In the genomic region with DNA sequence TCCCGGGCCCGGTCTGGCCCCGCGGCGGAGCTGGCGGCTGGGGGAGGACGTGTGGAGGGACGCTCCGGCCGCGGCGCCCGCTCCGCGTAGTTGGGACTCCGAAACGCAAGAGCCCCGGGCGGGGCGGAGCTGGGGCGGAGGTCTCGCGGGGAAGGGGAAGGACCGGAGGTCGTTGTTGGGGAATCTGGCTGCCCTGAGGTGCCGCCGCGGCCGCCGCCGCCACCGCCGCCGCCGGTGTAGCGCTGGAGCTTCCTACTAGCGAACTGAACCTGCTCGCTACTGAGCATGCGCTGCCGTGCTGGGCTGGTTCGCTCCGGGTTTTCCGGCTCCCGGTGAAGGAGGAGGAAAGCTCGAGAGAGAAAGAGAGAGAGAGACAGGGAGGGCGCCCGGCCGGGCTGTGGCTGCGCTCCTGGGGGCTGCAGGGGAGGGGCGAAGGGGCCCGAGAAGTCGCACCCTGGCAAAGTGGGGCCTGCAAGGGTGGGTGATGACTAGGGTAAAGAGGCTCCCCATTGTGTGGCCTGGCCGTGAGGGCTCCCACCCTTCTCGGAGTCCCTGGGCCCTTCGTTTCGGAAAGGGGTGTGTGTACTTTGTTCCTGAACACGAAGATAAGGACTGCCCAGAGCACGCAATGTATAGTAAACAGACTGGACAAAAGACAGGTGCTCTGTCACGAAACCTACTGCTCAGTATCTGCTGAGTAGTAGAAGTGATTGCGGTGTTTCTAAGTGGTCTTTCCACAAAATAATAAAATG, we compare ENCODE assay signal across 1 cellular context.
TF ChIP-seq lines count a peak whose summit lies in the region.

A gene (minus strand): TSS at position 281 of the 752 bp plus-strand sequence. CDS start 629 bp downstream, outside the sequence.

TF ChIP-seq in HepG2, 621 proteins besides CTCF, POLR2A, EP300 and RAD21 (continued from another document and continues in another):
- TF ChIP-seq, protein P1, sequence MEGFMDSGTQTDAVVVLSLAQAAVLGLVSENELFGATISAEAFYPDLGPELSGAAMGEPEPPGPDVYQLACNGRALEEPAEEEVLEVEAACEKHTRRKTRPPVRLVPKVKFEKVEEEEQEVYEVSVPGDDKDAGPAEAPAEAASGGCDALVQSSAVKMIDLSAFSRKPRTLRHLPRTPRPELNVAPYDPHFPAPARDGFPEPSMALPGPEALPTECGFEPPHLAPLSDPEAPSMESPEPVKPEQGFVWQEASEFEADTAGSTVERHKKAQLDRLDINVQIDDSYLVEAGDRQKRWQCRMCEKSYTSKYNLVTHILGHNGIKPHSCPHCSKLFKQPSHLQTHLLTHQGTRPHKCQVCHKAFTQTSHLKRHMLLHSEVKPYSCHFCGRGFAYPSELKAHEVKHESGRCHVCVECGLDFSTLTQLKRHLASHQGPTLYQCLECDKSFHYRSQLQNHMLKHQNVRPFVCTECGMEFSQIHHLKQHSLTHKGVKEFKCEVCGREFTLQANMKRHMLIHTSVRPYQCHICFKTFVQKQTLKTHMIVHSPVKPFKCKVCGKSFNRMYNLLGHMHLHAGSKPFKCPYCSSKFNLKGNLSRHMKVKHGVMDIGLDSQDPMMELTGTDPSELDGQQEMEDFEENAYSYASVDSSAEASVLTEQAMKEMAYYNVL (CRISPR knock-in tag; IDR thresholded peaks at IDR 0.05; ENCODE audit: borderline replicate concordance): peak; percentile 97
- TF ChIP-seq POLR2G (IDR thresholded peaks at IDR 0.05; ENCODE audit: low read depth, low read length): peak; percentile 99
- TF ChIP-seq ARID2 (CRISPR knock-in tag; IDR thresholded peaks at IDR 0.05; ENCODE audit: borderline replicate concordance): peak; percentile 87; the same call in 1 of the 2 replicates
- TF ChIP-seq ZBTB21 (CRISPR knock-in tag; IDR thresholded peaks at IDR 0.05): 0 out of 2 replicates have a peak, but pooled peaks have one; percentile 19
- no peak for TF ChIP-seq TCF7L2 (IDR thresholded peaks at IDR 0.05; ENCODE audit: low read depth, low read length)
- TF ChIP-seq DMAP1 (CRISPR knock-in tag; IDR thresholded peaks at IDR 0.05): peak; percentile 94
- TF ChIP-seq GABPA (IDR thresholded peaks at IDR 0.05; ENCODE audit: low read depth, low read length): no peak
- TF ChIP-seq GABPA (CRISPR knock-in tag; IDR thresholded peaks at IDR 0.05; ENCODE audit: low read depth): peak; percentile 45; the same call in 1 of the 2 replicates
- TF ChIP-seq, protein P2, sequence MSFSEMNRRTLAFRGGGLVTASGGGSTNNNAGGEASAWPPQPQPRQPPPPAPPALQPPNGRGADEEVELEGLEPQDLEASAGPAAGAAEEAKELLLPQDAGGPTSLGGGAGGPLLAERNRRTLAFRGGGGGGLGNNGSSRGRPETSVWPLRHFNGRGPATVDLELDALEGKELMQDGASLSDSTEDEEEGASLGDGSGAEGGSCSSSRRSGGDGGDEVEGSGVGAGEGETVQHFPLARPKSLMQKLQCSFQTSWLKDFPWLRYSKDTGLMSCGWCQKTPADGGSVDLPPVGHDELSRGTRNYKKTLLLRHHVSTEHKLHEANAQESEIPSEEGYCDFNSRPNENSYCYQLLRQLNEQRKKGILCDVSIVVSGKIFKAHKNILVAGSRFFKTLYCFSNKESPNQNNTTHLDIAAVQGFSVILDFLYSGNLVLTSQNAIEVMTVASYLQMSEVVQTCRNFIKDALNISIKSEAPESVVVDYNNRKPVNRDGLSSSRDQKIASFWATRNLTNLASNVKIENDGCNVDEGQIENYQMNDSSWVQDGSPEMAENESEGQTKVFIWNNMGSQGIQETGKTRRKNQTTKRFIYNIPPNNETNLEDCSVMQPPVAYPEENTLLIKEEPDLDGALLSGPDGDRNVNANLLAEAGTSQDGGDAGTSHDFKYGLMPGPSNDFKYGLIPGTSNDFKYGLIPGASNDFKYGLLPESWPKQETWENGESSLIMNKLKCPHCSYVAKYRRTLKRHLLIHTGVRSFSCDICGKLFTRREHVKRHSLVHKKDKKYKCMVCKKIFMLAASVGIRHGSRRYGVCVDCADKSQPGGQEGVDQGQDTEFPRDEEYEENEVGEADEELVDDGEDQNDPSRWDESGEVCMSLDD (CRISPR knock-in tag; IDR thresholded peaks at IDR 0.05; ENCODE audit: borderline replicate concordance): peak; percentile 71; the same call in 1 of the 2 replicates
- peak; percentile 73 for TF ChIP-seq SP5 (CRISPR knock-in tag; IDR thresholded peaks at IDR 0.05; ENCODE audit: borderline replicate concordance, low read depth)
- TF ChIP-seq, protein P3, sequence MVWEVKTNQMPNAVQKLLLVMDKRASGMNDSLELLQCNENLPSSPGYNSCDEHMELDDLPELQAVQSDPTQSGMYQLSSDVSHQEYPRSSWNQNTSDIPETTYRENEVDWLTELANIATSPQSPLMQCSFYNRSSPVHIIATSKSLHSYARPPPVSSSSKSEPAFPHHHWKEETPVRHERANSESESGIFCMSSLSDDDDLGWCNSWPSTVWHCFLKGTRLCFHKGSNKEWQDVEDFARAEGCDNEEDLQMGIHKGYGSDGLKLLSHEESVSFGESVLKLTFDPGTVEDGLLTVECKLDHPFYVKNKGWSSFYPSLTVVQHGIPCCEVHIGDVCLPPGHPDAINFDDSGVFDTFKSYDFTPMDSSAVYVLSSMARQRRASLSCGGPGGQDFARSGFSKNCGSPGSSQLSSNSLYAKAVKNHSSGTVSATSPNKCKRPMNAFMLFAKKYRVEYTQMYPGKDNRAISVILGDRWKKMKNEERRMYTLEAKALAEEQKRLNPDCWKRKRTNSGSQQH (CRISPR knock-in tag; IDR thresholded peaks at IDR 0.05; ENCODE audit: low read depth): peak; percentile 95
- peak; percentile 94 for TF ChIP-seq SAP130 (CRISPR knock-in tag; IDR thresholded peaks at IDR 0.05; ENCODE audit: low read depth)
- TF ChIP-seq NR2C2 (CRISPR knock-in tag; IDR thresholded peaks at IDR 0.05; ENCODE audit: borderline replicate concordance): peak; percentile 46
- TF ChIP-seq EED (CRISPR knock-in tag; IDR thresholded peaks at IDR 0.05): peak; percentile 71; the same call in 1 of the 2 replicates
- peak; percentile 92 for TF ChIP-seq TBX2 (CRISPR knock-in tag; IDR thresholded peaks at IDR 0.05; ENCODE audit: borderline replicate concordance)
- no peak for TF ChIP-seq ZNF30 (CRISPR knock-in tag; IDR thresholded peaks at IDR 0.05)
- TF ChIP-seq, protein P4, sequence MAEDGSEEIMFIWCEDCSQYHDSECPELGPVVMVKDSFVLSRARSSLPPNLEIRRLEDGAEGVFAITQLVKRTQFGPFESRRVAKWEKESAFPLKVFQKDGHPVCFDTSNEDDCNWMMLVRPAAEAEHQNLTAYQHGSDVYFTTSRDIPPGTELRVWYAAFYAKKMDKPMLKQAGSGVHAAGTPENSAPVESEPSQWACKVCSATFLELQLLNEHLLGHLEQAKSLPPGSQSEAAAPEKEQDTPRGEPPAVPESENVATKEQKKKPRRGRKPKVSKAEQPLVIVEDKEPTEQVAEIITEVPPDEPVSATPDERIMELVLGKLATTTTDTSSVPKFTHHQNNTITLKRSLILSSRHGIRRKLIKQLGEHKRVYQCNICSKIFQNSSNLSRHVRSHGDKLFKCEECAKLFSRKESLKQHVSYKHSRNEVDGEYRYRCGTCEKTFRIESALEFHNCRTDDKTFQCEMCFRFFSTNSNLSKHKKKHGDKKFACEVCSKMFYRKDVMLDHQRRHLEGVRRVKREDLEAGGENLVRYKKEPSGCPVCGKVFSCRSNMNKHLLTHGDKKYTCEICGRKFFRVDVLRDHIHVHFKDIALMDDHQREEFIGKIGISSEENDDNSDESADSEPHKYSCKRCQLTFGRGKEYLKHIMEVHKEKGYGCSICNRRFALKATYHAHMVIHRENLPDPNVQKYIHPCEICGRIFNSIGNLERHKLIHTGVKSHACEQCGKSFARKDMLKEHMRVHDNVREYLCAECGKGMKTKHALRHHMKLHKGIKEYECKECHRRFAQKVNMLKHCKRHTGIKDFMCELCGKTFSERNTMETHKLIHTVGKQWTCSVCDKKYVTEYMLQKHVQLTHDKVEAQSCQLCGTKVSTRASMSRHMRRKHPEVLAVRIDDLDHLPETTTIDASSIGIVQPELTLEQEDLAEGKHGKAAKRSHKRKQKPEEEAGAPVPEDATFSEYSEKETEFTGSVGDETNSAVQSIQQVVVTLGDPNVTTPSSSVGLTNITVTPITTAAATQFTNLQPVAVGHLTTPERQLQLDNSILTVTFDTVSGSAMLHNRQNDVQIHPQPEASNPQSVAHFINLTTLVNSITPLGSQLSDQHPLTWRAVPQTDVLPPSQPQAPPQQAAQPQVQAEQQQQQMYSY (CRISPR knock-in tag; IDR thresholded peaks at IDR 0.05): peak; percentile 99
- TF ChIP-seq, protein P5, sequence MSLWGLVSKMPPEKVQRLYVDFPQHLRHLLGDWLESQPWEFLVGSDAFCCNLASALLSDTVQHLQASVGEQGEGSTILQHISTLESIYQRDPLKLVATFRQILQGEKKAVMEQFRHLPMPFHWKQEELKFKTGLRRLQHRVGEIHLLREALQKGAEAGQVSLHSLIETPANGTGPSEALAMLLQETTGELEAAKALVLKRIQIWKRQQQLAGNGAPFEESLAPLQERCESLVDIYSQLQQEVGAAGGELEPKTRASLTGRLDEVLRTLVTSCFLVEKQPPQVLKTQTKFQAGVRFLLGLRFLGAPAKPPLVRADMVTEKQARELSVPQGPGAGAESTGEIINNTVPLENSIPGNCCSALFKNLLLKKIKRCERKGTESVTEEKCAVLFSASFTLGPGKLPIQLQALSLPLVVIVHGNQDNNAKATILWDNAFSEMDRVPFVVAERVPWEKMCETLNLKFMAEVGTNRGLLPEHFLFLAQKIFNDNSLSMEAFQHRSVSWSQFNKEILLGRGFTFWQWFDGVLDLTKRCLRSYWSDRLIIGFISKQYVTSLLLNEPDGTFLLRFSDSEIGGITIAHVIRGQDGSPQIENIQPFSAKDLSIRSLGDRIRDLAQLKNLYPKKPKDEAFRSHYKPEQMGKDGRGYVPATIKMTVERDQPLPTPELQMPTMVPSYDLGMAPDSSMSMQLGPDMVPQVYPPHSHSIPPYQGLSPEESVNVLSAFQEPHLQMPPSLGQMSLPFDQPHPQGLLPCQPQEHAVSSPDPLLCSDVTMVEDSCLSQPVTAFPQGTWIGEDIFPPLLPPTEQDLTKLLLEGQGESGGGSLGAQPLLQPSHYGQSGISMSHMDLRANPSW (CRISPR knock-in tag; IDR thresholded peaks at IDR 0.05; ENCODE audit: borderline replicate concordance): peak; percentile 92; the same call in 1 of the 2 replicates
- TF ChIP-seq ZNF556 (CRISPR knock-in tag; IDR thresholded peaks at IDR 0.05; ENCODE audit: borderline replicate concordance): peak; percentile 91
- TF ChIP-seq, protein P6, sequence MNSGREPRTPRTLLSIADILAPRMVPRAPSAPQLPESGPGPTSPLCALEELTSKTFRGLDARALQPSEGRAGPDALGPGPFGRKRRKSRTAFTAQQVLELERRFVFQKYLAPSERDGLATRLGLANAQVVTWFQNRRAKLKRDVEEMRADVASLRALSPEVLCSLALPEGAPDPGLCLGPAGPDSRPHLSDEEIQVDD (CRISPR knock-in tag; IDR thresholded peaks at IDR 0.05; ENCODE audit: borderline replicate concordance): no peak
- TF ChIP-seq ZSCAN29 (CRISPR knock-in tag; conservative IDR thresholded peaks at IDR 0.05): peak; percentile 58; the same call in 1 of the 2 replicates
- no peak for TF ChIP-seq TEAD2 (CRISPR knock-in tag; IDR thresholded peaks at IDR 0.05)
- TF ChIP-seq, protein P7, sequence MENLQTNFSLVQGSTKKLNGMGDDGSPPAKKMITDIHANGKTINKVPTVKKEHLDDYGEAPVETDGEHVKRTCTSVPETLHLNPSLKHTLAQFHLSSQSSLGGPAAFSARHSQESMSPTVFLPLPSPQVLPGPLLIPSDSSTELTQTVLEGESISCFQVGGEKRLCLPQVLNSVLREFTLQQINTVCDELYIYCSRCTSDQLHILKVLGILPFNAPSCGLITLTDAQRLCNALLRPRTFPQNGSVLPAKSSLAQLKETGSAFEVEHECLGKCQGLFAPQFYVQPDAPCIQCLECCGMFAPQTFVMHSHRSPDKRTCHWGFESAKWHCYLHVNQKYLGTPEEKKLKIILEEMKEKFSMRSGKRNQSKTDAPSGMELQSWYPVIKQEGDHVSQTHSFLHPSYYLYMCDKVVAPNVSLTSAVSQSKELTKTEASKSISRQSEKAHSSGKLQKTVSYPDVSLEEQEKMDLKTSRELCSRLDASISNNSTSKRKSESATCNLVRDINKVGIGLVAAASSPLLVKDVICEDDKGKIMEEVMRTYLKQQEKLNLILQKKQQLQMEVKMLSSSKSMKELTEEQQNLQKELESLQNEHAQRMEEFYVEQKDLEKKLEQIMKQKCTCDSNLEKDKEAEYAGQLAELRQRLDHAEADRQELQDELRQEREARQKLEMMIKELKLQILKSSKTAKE (CRISPR knock-in tag; IDR thresholded peaks at IDR 0.05; ENCODE audit: borderline replicate concordance): no peak
- TF ChIP-seq EZH2 (conservative IDR thresholded peaks at IDR 0.05; ENCODE audit: low read depth, low read length): no peak
- TF ChIP-seq TBL1XR1 (IDR thresholded peaks at IDR 0.05; ENCODE audit: borderline replicate concordance, low read length, partially characterized antibody): peak; percentile 87
- no peak for TF ChIP-seq ATAD3A (CRISPR knock-in tag; IDR thresholded peaks at IDR 0.05)
- no peak for TF ChIP-seq ZNF780A (CRISPR knock-in tag; IDR thresholded peaks at IDR 0.05)
- TF ChIP-seq, protein P8, sequence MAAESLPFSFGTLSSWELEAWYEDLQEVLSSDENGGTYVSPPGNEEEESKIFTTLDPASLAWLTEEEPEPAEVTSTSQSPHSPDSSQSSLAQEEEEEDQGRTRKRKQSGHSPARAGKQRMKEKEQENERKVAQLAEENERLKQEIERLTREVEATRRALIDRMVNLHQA (CRISPR knock-in tag; IDR thresholded peaks at IDR 0.05): peak; percentile 37; the same call in 1 of the 2 replicates
- TF ChIP-seq, protein P9, sequence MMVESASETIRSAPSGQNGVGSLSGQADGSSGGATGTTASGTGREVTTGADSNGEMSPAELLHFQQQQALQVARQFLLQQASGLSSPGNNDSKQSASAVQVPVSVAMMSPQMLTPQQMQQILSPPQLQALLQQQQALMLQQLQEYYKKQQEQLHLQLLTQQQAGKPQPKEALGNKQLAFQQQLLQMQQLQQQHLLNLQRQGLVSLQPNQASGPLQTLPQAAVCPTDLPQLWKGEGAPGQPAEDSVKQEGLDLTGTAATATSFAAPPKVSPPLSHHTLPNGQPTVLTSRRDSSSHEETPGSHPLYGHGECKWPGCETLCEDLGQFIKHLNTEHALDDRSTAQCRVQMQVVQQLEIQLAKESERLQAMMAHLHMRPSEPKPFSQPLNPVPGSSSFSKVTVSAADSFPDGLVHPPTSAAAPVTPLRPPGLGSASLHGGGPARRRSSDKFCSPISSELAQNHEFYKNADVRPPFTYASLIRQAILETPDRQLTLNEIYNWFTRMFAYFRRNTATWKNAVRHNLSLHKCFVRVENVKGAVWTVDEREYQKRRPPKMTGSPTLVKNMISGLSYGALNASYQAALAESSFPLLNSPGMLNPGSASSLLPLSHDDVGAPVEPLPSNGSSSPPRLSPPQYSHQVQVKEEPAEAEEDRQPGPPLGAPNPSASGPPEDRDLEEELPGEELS (CRISPR knock-in tag; IDR thresholded peaks at IDR 0.05): peak; percentile 68; the same call in 1 of the 2 replicates
- TF ChIP-seq, protein P10, sequence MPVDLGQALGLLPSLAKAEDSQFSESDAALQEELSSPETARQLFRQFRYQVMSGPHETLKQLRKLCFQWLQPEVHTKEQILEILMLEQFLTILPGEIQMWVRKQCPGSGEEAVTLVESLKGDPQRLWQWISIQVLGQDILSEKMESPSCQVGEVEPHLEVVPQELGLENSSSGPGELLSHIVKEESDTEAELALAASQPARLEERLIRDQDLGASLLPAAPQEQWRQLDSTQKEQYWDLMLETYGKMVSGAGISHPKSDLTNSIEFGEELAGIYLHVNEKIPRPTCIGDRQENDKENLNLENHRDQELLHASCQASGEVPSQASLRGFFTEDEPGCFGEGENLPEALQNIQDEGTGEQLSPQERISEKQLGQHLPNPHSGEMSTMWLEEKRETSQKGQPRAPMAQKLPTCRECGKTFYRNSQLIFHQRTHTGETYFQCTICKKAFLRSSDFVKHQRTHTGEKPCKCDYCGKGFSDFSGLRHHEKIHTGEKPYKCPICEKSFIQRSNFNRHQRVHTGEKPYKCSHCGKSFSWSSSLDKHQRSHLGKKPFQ (CRISPR knock-in tag; IDR thresholded peaks at IDR 0.05; ENCODE audit: insufficient replicate concordance): no peak
- peak; percentile 97 for TF ChIP-seq RBFOX2 (IDR thresholded peaks at IDR 0.05; ENCODE audit: low read depth, low read length)
- peak; percentile 89 for TF ChIP-seq MED1 (CRISPR knock-in tag; IDR thresholded peaks at IDR 0.05)
